31 cellular contexts compared by ENCODE assay signal in the genomic region with DNA sequence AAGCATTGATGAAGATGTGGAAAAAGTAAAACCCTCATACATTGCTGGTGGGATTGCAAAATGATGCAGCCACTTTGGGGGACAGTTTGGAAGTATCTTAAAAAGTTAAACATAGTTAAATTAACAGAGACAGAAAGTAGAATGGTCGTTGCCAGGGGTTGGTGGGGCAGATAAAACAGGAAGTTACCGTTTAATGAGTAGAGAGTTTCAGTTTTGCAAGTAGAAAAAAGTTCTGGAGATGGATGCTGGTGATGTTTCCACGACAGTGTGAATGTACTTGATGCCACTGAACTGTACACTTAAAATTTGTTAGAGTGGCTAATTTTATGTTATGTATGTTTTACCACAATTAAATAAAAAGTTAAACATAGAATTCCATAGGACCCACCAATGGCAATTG. TPM values are rescaled to one million over a fixed set of nuclear protein-coding genes. Genes with fewer than 3 reads are reported as not detected.
DNase-seq lines count a peak whose midpoint lies in the region; ATAC-seq, FAIRE-seq and TF ChIP-seq lines count a peak whose summit lies in the region.
"Had no signal": no experiment of that assay in that cellular context is flagged by ENCODE, and none has a peak within 500 bp of the region (broad histone marks: within the 10 kb centered on the region; RNA-seq: fewer than 3 reads in every experiment).

No MANE protein-coding gene starts in this region.

- ATAC-seq in GM21825 (IDR thresholded peaks at IDR 0.05; ENCODE audit: unreplicated experiment) (peak; percentile 60), HG02973 (IDR thresholded peaks at IDR 0.05; ENCODE audit: unreplicated experiment) (no peak)
- ATAC-seq: activated T-cell treated with anti-CD3 and anti-CD28 coated beads, Interleukin-2, amount 50 U/mL, for 4 hours; body of pancreas; left lobe of liver; sciatic nerve; stimulated activated effector memory CD8-positive, alpha-beta T cell treated with anti-CD3 and anti-CD28 coated beads, Interleukin-12 subunit alpha, Interleukin-12 subunit beta, amount 100 ng/mL, for 72 hours had no signal

- H4K91ac ChIP-seq in mesenchymal stem cell (ENCODE audit: low read length) = no peak overlapping the region

- H3K4me2 ChIP-seq in mesenchymal stem cell (ENCODE audit: low read length, poor library complexity, severe bottlenecking) = no peak overlapping the region

- no peak overlapping the region for H2AK5ac ChIP-seq in mesenchymal stem cell (ENCODE audit: low read length, severe bottlenecking)

- H3K9ac ChIP-seq in SK-N-MC (ENCODE audit: insufficient read length) (peak overlapping the region; percentile 61), mesenchymal stem cell (ENCODE audit: low read length) (no peak overlapping the region)

- H2AFZ ChIP-seq in mesenchymal stem cell (ENCODE audit: low read depth, low read length) = no peak overlapping the region

- H3K4me3 ChIP-seq in SK-N-MC = no peak overlapping the region
- H3K4me3 ChIP-seq in mesenchymal stem cell (ENCODE audit: insufficient read depth in 1 of 2, low read depth in 1 of 2, low read length in 2 of 2) = no peak overlapping the region
- H3K4me3 ChIP-seq: body of pancreas, prostate gland, upper lobe of left lung had no signal

- H3K4me3 Mint-ChIP-seq in CD14-positive monocyte = no peak overlapping the region
- H3K4me3 Mint-ChIP-seq: activated T-cell treated with anti-CD3 and anti-CD28 coated beads, Interleukin-2, amount 50 U/mL, for 4 hours; H9; stimulated activated effector memory CD8-positive, alpha-beta T cell treated with anti-CD3 and anti-CD28 coated beads, Interleukin-12 subunit alpha, Interleukin-12 subunit beta, amount 100 ng/mL, for 72 hours had no signal

- H3K18ac ChIP-seq in mesenchymal stem cell (ENCODE audit: low read depth in 1 of 2, low read length in 2 of 2) = no peak overlapping the region

- H3K9me3 ChIP-seq in SK-N-MC (ENCODE audit: low read depth, low read length) (peaks cover 4% of the 10 kb centered on the region; the same call in 1 of the 2 replicates), mesenchymal stem cell (ENCODE audit: control insufficient read depth, low read length) (no peaks in the 10 kb centered on the region)
- H3K9me3 ChIP-seq: body of pancreas, prostate gland had no signal

- peaks cover 3 to 18% (median 9%) of the 10 kb centered on the region in 7 donors for H3K9me3 Mint-ChIP-seq in CD14-positive monocyte

- no peak overlapping the region for H2BK120ac ChIP-seq in mesenchymal stem cell (ENCODE audit: low read depth, low read length)

- DNase-seq in GM18507 (ENCODE audit: extremely low spot score, insufficient read length, low read depth) = no peak
- peak; percentile 49 for DNase-seq in MV-4-11 (lab: John Stamatoyannopoulos, UW)
- DNase-seq in SK-N-MC (ENCODE audit: low read depth, low spot score) = no peak
- no peak for DNase-seq in SKM-1 treated with dmso at 0.1 percent for 144 hours (lab: John Stamatoyannopoulos, UW; ENCODE audit: unreplicated experiment)
- no peak for DNase-seq in CD14-positive monocyte (ENCODE audit: low spot score)
- no peak for DNase-seq in mesenchymal stem cell
- DNase-seq: activated CD4-positive, alpha-beta T cell treated with anti-CD3 and anti-CD28 coated beads for 48 hours; activated gamma-delta T cell treated with Interleukin-2 at 50 U/mL for 16 hours; activated T-cell treated with anti-CD3 and anti-CD28 coated beads, Interleukin-2, amount 50 U/mL, for 4 hours; body of pancreas; Caco-2; DMS79; H9; naive B cell; NCI-H1048; NCI-H1694 treated with DMSO at 0.1 percent for 48 hours; NCI-H2171 treated with DMSO at 0.1 percent for 48 hours; NCI-H526; nucleus accumbens; stimulated activated CD4-positive, alpha-beta T cell treated with anti-CD3 and anti-CD28 coated beads, Interleukin-12 subunit alpha, Interleukin-12 subunit beta, amount 100 ng/mL, for 4 hours; stimulated activated CD4-positive, alpha-beta T cell treated with anti-CD3 and anti-CD28 coated beads, Interleukin-4, amount 100 ng/mL, for 1 hour; upper lobe of left lung; WERI-Rb-1 had no signal

- H3K27ac Mint-ChIP-seq in CD14-positive monocyte = no peak overlapping the region
- H3K27ac Mint-ChIP-seq: H9; stimulated activated effector memory CD8-positive, alpha-beta T cell treated with anti-CD3 and anti-CD28 coated beads, Interleukin-12 subunit alpha, Interleukin-12 subunit beta, amount 100 ng/mL, for 72 hours had no signal

- 30% methylated on average over 2 of the region's 3 CpGs for WGBS in mesenchymal stem cell

- FAIRE-seq in GM18507 (lab: Jason Lieb, UNC) = peak; percentile 85
- FAIRE-seq: endothelial cell of umbilical vein had no signal

- H3K36me3 ChIP-seq in SK-N-MC (ENCODE audit: insufficient read depth, low read length) (no peaks in the 10 kb centered on the region), mesenchymal stem cell (ENCODE audit: control insufficient read depth in 1 of 2, insufficient read depth in 2 of 2, low read depth in 1 of 2, low read length in 2 of 2) (no peaks in the 10 kb centered on the region)
- H3K36me3 ChIP-seq: prostate gland, upper lobe of left lung, WERI-Rb-1 had no signal

- H3K4ac ChIP-seq in mesenchymal stem cell (ENCODE audit: low read depth in 1 of 2, low read length in 2 of 2) = no peak overlapping the region

- H4K8ac ChIP-seq in mesenchymal stem cell (ENCODE audit: low read length) = no peak overlapping the region

- no peak overlapping the region for H2BK12ac ChIP-seq in mesenchymal stem cell (ENCODE audit: low read length in 2 of 2)

- peaks cover 17 to 22% of the 10 kb centered on the region in 2 experiments for H3K27me3 ChIP-seq in mesenchymal stem cell (ENCODE audit: control insufficient read depth in 1 of 2, insufficient read depth in 1 of 2, low read length in 2 of 2)
- H3K27me3 ChIP-seq: body of pancreas, upper lobe of left lung had no signal

- H3K23ac ChIP-seq in mesenchymal stem cell (ENCODE audit: low read length in 2 of 2) = no peak overlapping the region

- intact Hi-C loops in CD14-positive monocyte (cut with micrococcal nuclease) = no loop called here

- no peak for TF ChIP-seq CTCF in CD14-positive monocyte (IDR thresholded peaks at IDR 0.05)

- H3K27me3 Mint-ChIP-seq in CD14-positive monocyte (ENCODE audit: low read depth in 3 of 3) = peaks cover 2 to 14% (median 5%) of the 10 kb centered on the region in 3 donors

- peak overlapping the region; percentile 99 for H3K27ac ChIP-seq in SK-N-MC
- no peak overlapping the region for H3K27ac ChIP-seq in mesenchymal stem cell (ENCODE audit: low read length, poor library complexity, severe bottlenecking)
- H3K27ac ChIP-seq: body of pancreas, prostate gland, upper lobe of left lung, WERI-Rb-1 had no signal

- no peaks in the 10 kb centered on the region for H3K36me3 Mint-ChIP-seq in CD14-positive monocyte
- H3K36me3 Mint-ChIP-seq: naive B cell; stimulated activated effector memory CD8-positive, alpha-beta T cell treated with anti-CD3 and anti-CD28 coated beads, Interleukin-12 subunit alpha, Interleukin-12 subunit beta, amount 100 ng/mL, for 72 hours had no signal

- no peak overlapping the region for H3K14ac ChIP-seq in mesenchymal stem cell (ENCODE audit: low read length in 2 of 2)

- H2BK15ac ChIP-seq in mesenchymal stem cell (ENCODE audit: low read depth, poor library complexity, severe bottlenecking) = no peak overlapping the region

- H2BK5ac ChIP-seq in mesenchymal stem cell (ENCODE audit: low read depth, low read length, poor library complexity, severe bottlenecking) = no peak overlapping the region

- H3K4me1 ChIP-seq in mesenchymal stem cell (ENCODE audit: control insufficient read depth, insufficient read depth, low read depth, low read length) = no peaks in the 10 kb centered on the region
- H3K4me1 ChIP-seq: body of pancreas, Caco-2, prostate gland, upper lobe of left lung had no signal

- no peaks in the 10 kb centered on the region for H3K79me1 ChIP-seq in mesenchymal stem cell (replicated peaks; ENCODE audit: low read length, poor library complexity, severe bottlenecking)

- peaks cover 3% of the 10 kb centered on the region for H3K4me1 Mint-ChIP-seq in CD14-positive monocyte
- H3K4me1 Mint-ChIP-seq: H9; stimulated activated effector memory CD8-positive, alpha-beta T cell treated with anti-CD3 and anti-CD28 coated beads, Interleukin-12 subunit alpha, Interleukin-12 subunit beta, amount 100 ng/mL, for 72 hours had no signal

RNA-seq across cellular contexts. Expression of a gene that starts 44.5 kb away (rescaled TPM):
- polyA plus RNA-seq in CD14-positive monocyte = under 1 TPM in 1 of 2 donors, not detected in 1; 0.12 TPM
- not detected for polyA plus RNA-seq in mesenchymal stem cell (2013, experiment 1 of 2)
- 0.01 TPM for polyA plus RNA-seq in mesenchymal stem cell (2013, experiment 2 of 2)
- polyA plus RNA-seq: BJ, endothelial cell of umbilical vein had no signal

RNA-seq across cellular contexts. Expression of a gene that starts 47.8 kb away (rescaled TPM):
- under 1 TPM; 0.55 to 0.64 TPM for polyA plus RNA-seq in CD14-positive monocyte
- polyA plus RNA-seq in mesenchymal stem cell (2013, experiment 1 of 2) = 2.8 TPM
- 2.8 TPM for polyA plus RNA-seq in mesenchymal stem cell (2013, experiment 2 of 2)

RNA-seq across cellular contexts. Expression of a gene that starts 53.5 kb away (rescaled TPM):
- polyA plus RNA-seq in CD14-positive monocyte = under 1 TPM; 0.29 to 0.52 TPM
- polyA plus RNA-seq in mesenchymal stem cell (2013, experiment 1 of 2) = 1.3 TPM
- polyA plus RNA-seq in mesenchymal stem cell (2013, experiment 2 of 2) = 1.3 TPM
